Comparison of ENCODE assay signal across 10 cellular contexts in the genomic region with DNA sequence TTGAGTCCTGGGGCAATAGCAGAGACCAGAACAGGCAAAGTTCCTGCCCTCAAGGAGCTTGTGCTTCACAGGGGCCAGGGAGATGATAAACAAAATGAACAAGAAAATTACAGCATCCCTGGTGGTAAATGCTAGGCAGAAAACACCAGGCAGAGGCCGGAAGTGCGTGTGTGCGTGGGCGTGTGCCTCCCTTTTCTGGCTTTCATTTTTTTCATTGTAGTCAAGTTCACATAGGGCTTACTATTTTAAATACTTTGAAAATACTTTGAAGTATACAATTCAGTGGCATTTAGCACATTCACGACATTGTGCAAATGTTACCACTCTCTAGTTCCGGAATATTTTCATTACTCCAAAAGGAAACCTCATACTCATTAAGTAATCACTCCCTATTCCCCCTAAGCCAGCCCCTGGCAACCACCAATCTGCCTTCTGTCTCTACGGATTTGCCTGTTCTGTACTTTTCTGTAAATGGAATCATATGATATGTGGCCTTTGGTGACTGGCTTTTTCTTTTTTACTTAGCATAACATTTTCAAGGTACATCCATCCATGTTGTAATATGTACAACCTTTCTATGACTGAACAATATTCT.
DNase-seq lines count a peak whose midpoint lies in the region; ATAC-seq and TF ChIP-seq lines count a peak whose summit lies in the region.
"Had no signal": no experiment of that assay in that cellular context is flagged by ENCODE, and none has a peak within 500 bp of the region (broad histone marks: within the 10 kb centered on the region; RNA-seq: fewer than 3 reads in every experiment).

No MANE protein-coding gene starts in this region.

- no peaks in the 10 kb centered on the region for H3K9me3 ChIP-seq in lower lobe of right lung
- H3K9me3 ChIP-seq: adrenal gland had no signal

- H3K4me1 Mint-ChIP-seq in activated T-helper 1 cell treated with anti-CD3 and anti-CD28 coated beads, Interleukin-12 subunit alpha, Interleukin-12 subunit beta, Interleukin-2, Interleukin-4 antibody, amounts not matched to agents 30 ng/mL and 10 ng/mL and 1 ng/mL, durations not matched to agents 14 hours and 24 hours and 36 hours (ENCODE audit: low read depth) = peaks cover 59% of the 10 kb centered on the region

- ATAC-seq in lower lobe of right lung (peak in 1 of 2 donors; percentile 18), GM21825 (IDR thresholded peaks at IDR 0.05; ENCODE audit: unreplicated experiment) (no peak), GM18511 (IDR thresholded peaks at IDR 0.05; ENCODE audit: unreplicated experiment) (no peak)

- peak overlapping the region; percentile 84 for H3K27ac Mint-ChIP-seq in activated T-helper 1 cell treated with anti-CD3 and anti-CD28 coated beads, Interleukin-12 subunit alpha, Interleukin-12 subunit beta, Interleukin-2, Interleukin-4 antibody, amounts not matched to agents 30 ng/mL and 10 ng/mL and 1 ng/mL, durations not matched to agents 14 hours and 24 hours and 36 hours

- H3K9me3 Mint-ChIP-seq in activated T-helper 1 cell treated with anti-CD3 and anti-CD28 coated beads, Interleukin-12 subunit alpha, Interleukin-12 subunit beta, Interleukin-2, Interleukin-4 antibody, amounts not matched to agents 30 ng/mL and 10 ng/mL and 1 ng/mL, durations not matched to agents 14 hours and 24 hours and 36 hours = peaks cover 6% of the 10 kb centered on the region

- H3K4me3 Mint-ChIP-seq in activated T-helper 1 cell treated with anti-CD3 and anti-CD28 coated beads, Interleukin-12 subunit alpha, Interleukin-12 subunit beta, Interleukin-2, Interleukin-4 antibody, amounts not matched to agents 30 ng/mL and 10 ng/mL and 1 ng/mL, durations not matched to agents 14 hours and 24 hours and 36 hours = peak overlapping the region; percentile 15

- TF ChIP-seq CTCF in lower lobe of right lung (IDR thresholded peaks at IDR 0.05) = no peak

- peaks cover 7% of the 10 kb centered on the region for H3K36me3 Mint-ChIP-seq in activated T-helper 1 cell treated with anti-CD3 and anti-CD28 coated beads, Interleukin-12 subunit alpha, Interleukin-12 subunit beta, Interleukin-2, Interleukin-4 antibody, amounts not matched to agents 30 ng/mL and 10 ng/mL and 1 ng/mL, durations not matched to agents 14 hours and 24 hours and 36 hours (ENCODE audit: low read depth)

- intact Hi-C loops in activated T-helper 1 cell treated with anti-CD3 and anti-CD28 coated beads, Interleukin-12 subunit alpha, Interleukin-12 subunit beta, Interleukin-2, Interleukin-4 antibody, amounts not matched to agents 30 ng/mL and 10 ng/mL and 1 ng/mL, durations not matched to agents 14 hours and 24 hours and 36 hours (cut with micrococcal nuclease) = loop anchor here (1.0 to 2.0 kb wide), 2 partner anchors 9 to 19 kb away; no protein-coding TSS in a partner anchor
- intact Hi-C loops in lower lobe of right lung (cut with DNase I) = no loop called here

- H3K4me1 ChIP-seq in lower lobe of right lung = peaks cover 8% of the 10 kb centered on the region

- H3K4me3 ChIP-seq in lower lobe of right lung = no peak overlapping the region
- H3K4me3 ChIP-seq: adrenal gland had no signal

- H3K27me3 Mint-ChIP-seq in activated T-helper 1 cell treated with anti-CD3 and anti-CD28 coated beads, Interleukin-12 subunit alpha, Interleukin-12 subunit beta, Interleukin-2, Interleukin-4 antibody, amounts not matched to agents 30 ng/mL and 10 ng/mL and 1 ng/mL, durations not matched to agents 14 hours and 24 hours and 36 hours (ENCODE audit: insufficient read depth) = no peaks in the 10 kb centered on the region

- DNase-seq in T-helper 2 cell (peak; percentile 23 to 86 (median 50)), lower lobe of right lung (no peak), NK-92 (lab: John Stamatoyannopoulos, UW; ENCODE audit: unreplicated experiment) (no peak), NCI-H774 (lab: John Stamatoyannopoulos, UW) (no peak)
- DNase-seq in activated T-helper 1 cell treated with anti-CD3 and anti-CD28 coated beads, Interleukin-12 subunit alpha, Interleukin-12 subunit beta, Interleukin-2, Interleukin-4 antibody, amounts not matched to agents 30 ng/mL and 10 ng/mL and 1 ng/mL, durations not matched to agents 14 hours and 24 hours and 36 hours (ENCODE audit: low spot score) = peak; percentile 55
- DNase-seq in stimulated activated CD8-positive, alpha-beta memory T cell treated with anti-CD3 and anti-CD28 coated beads, Interleukin-2, amount 100 ng/mL, for 1 hour (ENCODE audit: low read depth in 2 of 2) = peak; percentile 23 to 37
- DNase-seq: adrenal gland, NCI-H2029 had no signal

- H3K27me3 ChIP-seq in lower lobe of right lung (ENCODE audit: low read depth) = peaks cover 4% of the 10 kb centered on the region
- H3K27me3 ChIP-seq: adrenal gland had no signal

- H3K27ac ChIP-seq in lower lobe of right lung = peak overlapping the region; percentile 31
- H3K27ac ChIP-seq: adrenal gland had no signal

- no peaks in the 10 kb centered on the region for H3K36me3 ChIP-seq in lower lobe of right lung
- H3K36me3 ChIP-seq: adrenal gland had no signal

Comparison
In these comparisons a context has a peak if more than half of its experiments do, and no peak if none do; other contexts are left out.
1. DNase-seq: peak in T-helper 2 cell (5 of 5), activated T-helper 1 cell treated with anti-CD3 and anti-CD28 coated beads, Interleukin-12 subunit alpha, Interleukin-12 subunit beta, Interleukin-2, Interleukin-4 antibody, amounts not matched to agents 30 ng/mL and 10 ng/mL and 1 ng/mL, durations not matched to agents 14 hours and 24 hours and 36 hours (single experiment) and stimulated activated CD8-positive, alpha-beta memory T cell treated with anti-CD3 and anti-CD28 coated beads, Interleukin-2, amount 100 ng/mL, for 1 hour (2 of 2); none in lower lobe of right lung (single experiment), NK-92 (single experiment) and NCI-H774 (single experiment).